In the genomic region with DNA sequence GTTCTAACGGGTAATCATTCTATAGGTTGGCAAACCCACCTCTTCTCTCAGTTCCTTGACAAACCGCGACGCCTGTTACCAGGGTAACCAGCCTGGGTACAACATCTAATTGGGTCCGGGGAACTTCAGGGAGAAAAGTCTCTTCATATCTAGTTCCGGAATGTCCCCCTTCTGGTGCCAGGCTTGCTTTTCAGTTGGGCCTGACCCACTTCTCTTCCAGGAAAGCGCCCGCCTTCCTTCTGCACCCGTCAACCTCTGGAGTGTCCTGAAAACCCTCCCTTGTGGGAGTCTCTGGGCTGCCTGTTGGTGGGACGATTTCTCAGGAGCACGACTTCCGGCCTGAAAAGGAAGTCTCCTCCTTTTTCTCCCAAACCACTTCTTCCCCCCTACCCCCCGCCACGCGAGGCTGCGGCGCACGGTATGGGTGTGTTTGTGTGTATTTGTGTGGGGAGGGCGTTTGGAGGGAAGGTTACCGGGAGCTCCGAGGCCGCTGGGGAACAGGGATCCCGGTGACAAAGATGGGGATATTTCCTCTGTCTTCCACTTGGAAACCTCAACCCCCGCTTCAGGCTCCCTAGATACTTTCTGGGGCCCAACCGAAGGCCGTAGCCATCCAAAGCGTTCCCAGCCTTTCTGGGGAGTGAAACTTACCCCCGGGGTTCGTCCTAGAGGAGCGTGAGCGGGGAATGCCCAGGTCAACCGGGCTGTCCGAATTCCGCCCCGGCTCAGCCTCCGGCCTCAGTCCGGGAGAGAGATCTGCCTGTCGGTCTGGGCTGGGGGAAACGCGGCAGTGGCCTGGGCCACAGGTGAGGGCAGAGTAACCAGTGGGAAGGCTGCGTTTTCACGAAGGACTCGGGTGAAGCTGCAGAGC, we compare ENCODE assay signal across 8 cellular contexts.
DNase-seq lines count a peak whose midpoint lies in the region; ATAC-seq lines count a peak whose summit lies in the region.

A gene with protein sequence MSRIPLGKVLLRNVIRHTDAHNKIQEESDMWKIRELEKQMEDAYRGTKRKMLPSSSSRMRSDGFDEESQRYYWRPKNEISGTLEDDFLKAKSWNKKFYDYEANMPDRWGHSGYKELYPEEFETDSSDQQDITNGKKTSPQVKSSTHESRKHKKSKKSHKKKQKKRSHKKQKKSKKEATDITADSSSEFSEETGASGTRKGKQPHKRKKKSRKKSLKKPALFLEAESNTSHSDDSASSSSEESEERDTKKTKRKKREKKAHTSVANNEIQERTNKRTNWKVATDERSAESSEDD (plus strand): TSS at position 359 of the 871 bp plus-strand sequence. CDS start 1,276 bp downstream, outside the sequence.
A gene with protein sequence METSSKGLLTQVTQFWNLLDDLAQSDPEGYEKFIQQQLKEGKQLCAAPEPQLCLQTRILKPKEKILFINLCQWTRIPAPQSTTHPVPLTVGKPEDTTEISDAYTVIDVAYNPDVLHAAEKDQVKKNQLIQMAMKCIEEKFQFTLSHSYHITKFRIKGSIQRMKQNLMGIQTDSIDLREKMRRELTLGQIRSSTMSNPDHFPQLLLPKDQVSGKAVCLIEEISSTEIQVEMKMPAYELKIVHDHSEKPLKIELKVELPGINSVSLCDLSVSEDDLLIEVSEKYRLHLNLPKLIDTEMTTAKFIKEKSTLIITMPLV (minus strand): TSS at position 77 of the 871 bp plus-strand sequence. CDS start 843 bp downstream, outside the sequence.

- peaks cover 30% of the 10 kb centered on the region for H3K4me1 Mint-ChIP-seq in central memory CD8-positive, alpha-beta T cell

- ATAC-seq in GM18907 (IDR thresholded peaks at IDR 0.05; ENCODE audit: unreplicated experiment) (peak; percentile 91), HG03159 (IDR thresholded peaks at IDR 0.05; ENCODE audit: unreplicated experiment) (peak; percentile 91)
- ATAC-seq in central memory CD8-positive, alpha-beta T cell (replicated peaks; ENCODE audit: extremely low read depth, poor library complexity, severe bottlenecking), result peak; percentile 85

- peaks cover 14% of the 10 kb centered on the region for H3K27me3 Mint-ChIP-seq in central memory CD8-positive, alpha-beta T cell

- no peaks in the 10 kb centered on the region for H3K9me3 Mint-ChIP-seq in central memory CD8-positive, alpha-beta T cell

- H3K4me3 Mint-ChIP-seq in central memory CD8-positive, alpha-beta T cell, result peak within 1 kb of the TSS; percentile 82

- peak within 1 kb of the TSS; percentile 90 for H3K27ac Mint-ChIP-seq in central memory CD8-positive, alpha-beta T cell (ENCODE audit: low read depth)

- DNase-seq in AG08395 (ENCODE audit: low spot score), result peak; percentile 89
- DNase-seq in NCI-H226, result peak; percentile 88
- peak; percentile 58 to 75 (median 64) for DNase-seq in activated CD4-positive, CD25-positive, alpha-beta regulatory T cell (lab: John Stamatoyannopoulos, UW)
- DNase-seq in central memory CD8-positive, alpha-beta T cell (ENCODE audit: low spot score in 2 of 2), result peak; percentile 74 to 78
- DNase-seq in islet precursor cell, result peak; percentile 91
- peak; percentile 63 to 78 (median 70) for DNase-seq in stimulated activated CD4-positive, alpha-beta T cell treated with anti-CD3 and anti-CD28 coated beads, Interleukin-12 subunit alpha, Interleukin-12 subunit beta, amount 100 ng/mL, for 48 hours (ENCODE audit: low read depth in 2 of 3, low spot score in 1 of 3)

- H3K36me3 Mint-ChIP-seq in central memory CD8-positive, alpha-beta T cell (ENCODE audit: insufficient read depth), result peaks cover 20% of the 10 kb centered on the region

Comparison
In these comparisons a context has a peak if more than half of its experiments do, and no peak if none do; other contexts are left out.
1. Peak in every context shown above with its lines: DNase-seq and ATAC-seq.